In genomic region chr1:246724001-246724724, GRCh38 we compare ENCODE assay signal across 8 cellular contexts. TPM values are rescaled to one million over a fixed set of nuclear protein-coding genes. Genes with fewer than 3 reads are reported as not detected.
DNase-seq lines count a peak whose midpoint lies in the region; ATAC-seq and TF ChIP-seq lines count a peak whose summit lies in the region.

A gene with protein sequence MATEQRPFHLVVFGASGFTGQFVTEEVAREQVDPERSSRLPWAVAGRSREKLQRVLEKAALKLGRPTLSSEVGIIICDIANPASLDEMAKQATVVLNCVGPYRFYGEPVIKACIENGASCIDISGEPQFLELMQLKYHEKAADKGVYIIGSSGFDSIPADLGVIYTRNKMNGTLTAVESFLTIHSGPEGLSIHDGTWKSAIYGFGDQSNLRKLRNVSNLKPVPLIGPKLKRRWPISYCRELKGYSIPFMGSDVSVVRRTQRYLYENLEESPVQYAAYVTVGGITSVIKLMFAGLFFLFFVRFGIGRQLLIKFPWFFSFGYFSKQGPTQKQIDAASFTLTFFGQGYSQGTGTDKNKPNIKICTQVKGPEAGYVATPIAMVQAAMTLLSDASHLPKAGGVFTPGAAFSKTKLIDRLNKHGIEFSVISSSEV (plus strand): TSS chr1:246724409. CDS start chr1:246724423, 14 bp downstream.

- in situ Hi-C loops in mammary epithelial cell (cut with MboI; ENCODE audit: low sequenced_read_pairs in 2 of 2), result loop anchor here in 1 of 2 donors (25.0 kb wide), 1 partner anchor 1562 kb away; the partner anchor contains the start of gene KIF26B

- no peaks in the 10 kb centered on the region for H4K20me1 ChIP-seq in mammary epithelial cell (ENCODE audit: insufficient read depth, low read length)

- peak; percentile 88 for DNase-seq in A673 (ENCODE audit: low spot score)
- DNase-seq in NCI-H2196 (lab: John Stamatoyannopoulos, UW; ENCODE audit: unreplicated experiment), result peak; percentile 23
- peak; percentile 88 for DNase-seq in WERI-Rb-1
- peak; percentile 47 for DNase-seq in mammary epithelial cell
- DNase-seq in inferior parietal cortex (ENCODE audit: extremely low spot score), result peak; percentile 63
- peak; percentile 50 to 66 for DNase-seq in stimulated activated CD4-positive, alpha-beta T cell treated with anti-CD3 and anti-CD28 coated beads, Interleukin-12 subunit alpha, Interleukin-12 subunit beta, amount 100 ng/mL, for 24 hours (ENCODE audit: low read depth in 2 of 2)

- intact Hi-C loops in A673 (cut with micrococcal nuclease; ENCODE audit: unreplicated experiment), result no loop called here
- intact Hi-C loops in mammary epithelial cell (cut with micrococcal nuclease), result no loop called here

- H3K79me2 ChIP-seq in mammary epithelial cell (ENCODE audit: insufficient read depth, low read length), result no peaks in the 10 kb centered on the region

- peak within 1 kb of the TSS; percentile 88 for H3K27ac ChIP-seq in A673 (ENCODE audit: low read depth, low read length, poor library complexity, severe bottlenecking)
- peak within 1 kb of the TSS; percentile 93 for H3K27ac ChIP-seq in WERI-Rb-1
- no peak within 1 kb of the TSS for H3K27ac ChIP-seq in mammary epithelial cell (ENCODE audit: insufficient read depth, low read depth, low read length)

- TF ChIP-seq CTCF in A673 (conservative IDR thresholded peaks at IDR 0.05; ENCODE audit: low read depth, low read length) (no peak), WERI-Rb-1 (IDR thresholded peaks at IDR 0.05; ENCODE audit: low read depth, low read length) (no peak), mammary epithelial cell (conservative IDR thresholded peaks at IDR 0.05 in 1 of 2, IDR thresholded peaks at IDR 0.05 in 1 of 2; ENCODE audit: extremely low read depth in 1 of 2, insufficient read depth in 1 of 2, low read depth in 1 of 2, low read length in 2 of 2) (no peak)

- H3K27me3 ChIP-seq in A673 (replicated peaks; ENCODE audit: insufficient read depth, low read depth, low read length, poor library complexity), result no peaks in the 10 kb centered on the region
- no peaks in the 10 kb centered on the region for H3K27me3 ChIP-seq in WERI-Rb-1 (ENCODE audit: insufficient read depth, low read depth, severe bottlenecking)
- H3K27me3 ChIP-seq in mammary epithelial cell (ENCODE audit: insufficient read depth, low read length), result no peaks in the 10 kb centered on the region

- H2AFZ ChIP-seq in mammary epithelial cell (ENCODE audit: low read depth, low read length), result peak within 1 kb of the TSS; percentile 89

- 6% methylated on average over 16 of the region's 89 CpGs for WGBS in mammary epithelial cell (ENCODE audit: low coverage, missing lambda C conversion rate)

- H3K4me2 ChIP-seq in mammary epithelial cell (ENCODE audit: insufficient read depth, low read depth, low read length), result peak within 1 kb of the TSS; percentile 95

- H3K36me3 ChIP-seq in A673 (ENCODE audit: insufficient read depth, low read length, poor library complexity, severe bottlenecking) (peaks cover 26% of the 10 kb centered on the region), WERI-Rb-1 (peaks cover 38% of the 10 kb centered on the region), mammary epithelial cell (ENCODE audit: insufficient read depth, low read length) (no peaks in the 10 kb centered on the region)

- peak; percentile 94 for ATAC-seq in HG03064 (IDR thresholded peaks at IDR 0.05; ENCODE audit: low read depth, unreplicated experiment)

- peak within 1 kb of the TSS; percentile 92 for H3K4me3 ChIP-seq in A673 (ENCODE audit: low read depth, low read length, poor library complexity, severe bottlenecking)
- peak within 1 kb of the TSS; percentile 88 for H3K4me3 ChIP-seq in WERI-Rb-1 (ENCODE audit: low read depth, low read length)
- peak within 1 kb of the TSS; percentile 60 to 69 (median 62) for H3K4me3 ChIP-seq in mammary epithelial cell (replicated peaks in 1 of 3; ENCODE audit: insufficient read depth in 1 of 3, low read depth in 2 of 3, low read length in 3 of 3)

- H3K9me3 ChIP-seq in A673 (ENCODE audit: low read depth, low read length, poor library complexity, severe bottlenecking), result peaks cover 7% of the 10 kb centered on the region
- peaks cover 12% of the 10 kb centered on the region for H3K9me3 ChIP-seq in WERI-Rb-1 (ENCODE audit: severe bottlenecking)
- no peaks in the 10 kb centered on the region for H3K9me3 ChIP-seq in mammary epithelial cell (replicated peaks; ENCODE audit: insufficient read depth, low read length)

- peak within 1 kb of the TSS; percentile 27 for H3K9ac ChIP-seq in mammary epithelial cell (ENCODE audit: insufficient read depth, low read length)

- CTCF ChIA-PET in A673 (lab: Charles Lee), result interaction anchor here (0.6 kb wide), 2 partner anchors 164 to 182 kb away, joined by 3 to 5 read pairs; no protein-coding TSS in a partner anchor
- CTCF ChIA-PET in mammary epithelial cell (lab: Charles Lee; ENCODE audit: low non-redundant PET), result no interaction called here

- TF ChIP-seq POLR2A in GM18526 (IDR thresholded peaks at IDR 0.05; ENCODE audit: extremely low read depth, insufficient read length), result peak; percentile 68

- dilution Hi-C loops in mammary epithelial cell (cut with HindIII; ENCODE audit: low sequenced_read_pairs), result no loop called here

- peaks cover 10% of the 10 kb centered on the region for H3K4me1 ChIP-seq in A673 (ENCODE audit: insufficient read depth, low read length, poor library complexity, severe bottlenecking)
- peaks cover 3% of the 10 kb centered on the region for H3K4me1 ChIP-seq in mammary epithelial cell (ENCODE audit: insufficient read depth, low read length)

- BruUV-seq in A673 (replicated peaks; lab: Mats Ljungman, UMichigan) (no TSS peak), mammary epithelial cell (replicated peaks; lab: Mats Ljungman, UMichigan) (no TSS peak)

- POLR2A ChIA-PET in A673 (lab: Charles Lee; ENCODE audit: low non-redundant PET), result interaction anchor here (0.5 to 0.6 kb wide), 2 partner anchors 28 to 59 kb away, joined by 3 to 18 read pairs; no protein-coding TSS in a partner anchor

RNA-seq across cellular contexts. Expression of the gene that starts here (rescaled TPM):
- total RNA-seq in A673 (2021), result 40.3 and 41.7 TPM in 2 replicates
- 1 to 10 TPM; 1.6 to 9.7 TPM for total RNA-seq in mammary epithelial cell
- 5.2 TPM for polyA plus RNA-seq in mammary epithelial cell
- polyA minus RNA-seq in mammary epithelial cell, result 1.3 TPM

Comparison
In these comparisons a context has a peak if more than half of its experiments do, and no peak if none do; other contexts are left out.
1. DNase-seq: peak in every context shown above with its lines; median percentile 88 in A673; 88 in WERI-Rb-1; 63 in inferior parietal cortex; 58 in stimulated activated CD4-positive, alpha-beta T cell treated with anti-CD3 and anti-CD28 coated beads, Interleukin-12 subunit alpha, Interleukin-12 subunit beta, amount 100 ng/mL, for 24 hours; 47 in mammary epithelial cell; 23 in NCI-H2196.